Comparison of ENCODE assay signal across 14 cellular contexts in the genomic region with DNA sequence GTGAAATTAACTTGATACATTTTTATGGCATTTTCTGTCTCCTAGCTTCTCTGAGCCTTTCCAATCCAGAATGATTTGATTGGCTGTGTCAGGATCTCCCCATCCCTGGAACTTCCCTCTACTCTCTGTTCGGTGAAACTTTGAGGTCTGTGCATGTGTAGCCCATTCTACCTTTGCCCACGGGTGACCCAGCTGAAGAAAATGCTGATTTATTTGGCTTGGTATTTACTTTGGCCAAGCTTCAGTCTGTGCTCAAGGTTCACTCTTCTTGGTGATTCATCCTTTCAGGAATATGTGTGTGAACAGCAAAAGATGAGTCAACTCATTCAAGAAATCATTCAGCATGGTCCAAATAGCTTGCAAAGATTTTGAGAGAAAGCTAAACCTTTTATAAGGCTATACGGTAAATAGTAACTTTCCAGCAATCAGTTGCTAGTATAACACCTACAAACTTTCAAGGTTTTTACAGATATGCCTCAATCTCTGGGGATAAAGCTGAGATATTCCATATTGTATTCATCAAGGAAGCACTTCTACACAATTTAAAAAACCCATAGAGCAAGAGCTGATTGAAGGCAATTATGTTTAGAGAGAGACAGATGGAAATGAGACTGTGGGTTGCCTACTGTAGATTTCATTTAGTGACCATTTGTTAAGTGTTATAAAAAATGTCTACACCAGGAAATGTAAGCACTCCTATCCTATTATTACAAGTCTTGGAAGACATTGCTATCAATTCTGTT.
DNase-seq lines count a peak whose midpoint lies in the region; ATAC-seq and TF ChIP-seq lines count a peak whose summit lies in the region.
"Had no signal": no experiment of that assay in that cellular context is flagged by ENCODE, and none has a peak within 500 bp of the region (broad histone marks: within the 10 kb centered on the region; RNA-seq: fewer than 3 reads in every experiment).

No MANE protein-coding gene starts in this region.

- no peak for TF ChIP-seq EP300 in suprapubic skin (IDR thresholded peaks at IDR 0.05)

- H3K9me3 ChIP-seq in adipocyte (ENCODE audit: control insufficient read depth, low read length) (no peaks in the 10 kb centered on the region), suprapubic skin (no peaks in the 10 kb centered on the region)

- H3K27me3 Mint-ChIP-seq in Calu3 (ENCODE audit: unreplicated experiment) (no peaks in the 10 kb centered on the region), type B pancreatic cell (peaks cover 45% of the 10 kb centered on the region)
- H3K27me3 Mint-ChIP-seq: memory B cell had no signal

- no peak overlapping the region for H3K9ac ChIP-seq in adipocyte (ENCODE audit: low read length)

- WGBS in suprapubic skin: 62% methylated on average over 3 of the region's 3 CpGs

- intact Hi-C loops in Calu3 (cut with micrococcal nuclease; ENCODE audit: unreplicated experiment): no loop called here

- TF ChIP-seq CTCF in Calu3 (IDR thresholded peaks at IDR 0.05; ENCODE audit: unreplicated experiment): no peak
- TF ChIP-seq CTCF in suprapubic skin (IDR thresholded peaks at IDR 0.05): no peak
- no peak for TF ChIP-seq CTCF in type B pancreatic cell (conservative IDR thresholded peaks at IDR 0.05)

- H3K4me3 Mint-ChIP-seq in Calu3 (ENCODE audit: low read depth, unreplicated experiment): no peak overlapping the region
- H3K4me3 Mint-ChIP-seq in type B pancreatic cell: no peak overlapping the region
- H3K4me3 Mint-ChIP-seq: memory B cell; T-helper 1 cell treated with Interleukin-12 subunit alpha and Interleukin-12 subunit beta and Interleukin-4 antibody, amounts not matched to agents 30 μg/mL and 1 μg/mL, for 36 hours had no signal

- no peak overlapping the region for H3K27ac ChIP-seq in suprapubic skin
- H3K27ac ChIP-seq: C4-2B had no signal

- peaks cover 11% of the 10 kb centered on the region for H3K4me1 ChIP-seq in adipocyte (ENCODE audit: control insufficient read depth, insufficient read depth, low read length)
- no peaks in the 10 kb centered on the region for H3K4me1 ChIP-seq in suprapubic skin

- peaks cover 31% of the 10 kb centered on the region for H3K4me1 Mint-ChIP-seq in Calu3 (ENCODE audit: low read depth, unreplicated experiment)
- no peaks in the 10 kb centered on the region for H3K4me1 Mint-ChIP-seq in type B pancreatic cell (ENCODE audit: unreplicated experiment)
- H3K4me1 Mint-ChIP-seq: memory B cell had no signal

- no peak overlapping the region for H3K4me3 ChIP-seq in adipocyte (ENCODE audit: low read length)
- H3K4me3 ChIP-seq in suprapubic skin: no peak overlapping the region

- H3K36me3 Mint-ChIP-seq in Calu3 (ENCODE audit: insufficient read depth, unreplicated experiment) (no peaks in the 10 kb centered on the region), type B pancreatic cell (no peaks in the 10 kb centered on the region)
- H3K36me3 Mint-ChIP-seq: memory B cell had no signal

- CTCF ChIA-PET in Calu3 (lab: Charles Lee): interaction anchor here (0.7 kb wide), 1 partner anchor 16 kb away, joined by 3 read pairs; no protein-coding TSS in a partner anchor

- H3K9me3 Mint-ChIP-seq in Calu3 (ENCODE audit: low read depth, unreplicated experiment): peaks cover 3% of the 10 kb centered on the region
- H3K9me3 Mint-ChIP-seq in type B pancreatic cell: peaks cover 6% of the 10 kb centered on the region
- H3K9me3 Mint-ChIP-seq: memory B cell; T-helper 1 cell treated with Interleukin-12 subunit alpha and Interleukin-12 subunit beta and Interleukin-4 antibody, amounts not matched to agents 30 μg/mL and 1 μg/mL, for 36 hours had no signal

- no peaks in the 10 kb centered on the region for H3K36me3 ChIP-seq in adipocyte (ENCODE audit: control insufficient read depth, insufficient read depth, low read length, severe bottlenecking)
- H3K36me3 ChIP-seq in suprapubic skin: no peaks in the 10 kb centered on the region

- ATAC-seq in HG03196 (IDR thresholded peaks at IDR 0.05; ENCODE audit: unreplicated experiment) (peak; percentile 63), left lobe of liver (peak; percentile 96)

- no peak for TF ChIP-seq POLR2A in suprapubic skin (IDR thresholded peaks at IDR 0.05)

- no TSS peak for BruUV-seq in Calu3 (replicated peaks; lab: Mats Ljungman, UMichigan)

- H3K27ac Mint-ChIP-seq in Calu3 (ENCODE audit: unreplicated experiment): peak overlapping the region; percentile 52
- no peak overlapping the region for H3K27ac Mint-ChIP-seq in type B pancreatic cell
- H3K27ac Mint-ChIP-seq: memory B cell; T-helper 1 cell treated with Interleukin-12 subunit alpha and Interleukin-12 subunit beta and Interleukin-4 antibody, amounts not matched to agents 30 μg/mL and 1 μg/mL, for 36 hours had no signal

- DNase-seq in Calu3 (peak; percentile 35), adipocyte (ENCODE audit: low read depth) (peak; percentile 35), left lobe of liver (ENCODE audit: low spot score) (peak; percentile 55), NCI-H128 (lab: John Stamatoyannopoulos, UW; ENCODE audit: unreplicated experiment) (no peak), suprapubic skin (ENCODE audit: low spot score in 2 of 2) (no peak), type B pancreatic cell (ENCODE audit: extremely low spot score, unreplicated experiment) (no peak)
- no peak for DNase-seq in stimulated activated CD4-positive, alpha-beta T cell treated with anti-CD3 and anti-CD28 coated beads, Interleukin-15, amount 100 ng/mL, for 24 hours
- DNase-seq: activated gamma-delta T cell, NCI-H2227 treated with DMSO at 0.1 percent for 48 hours, substantia nigra had no signal

- H3K27me3 ChIP-seq in adipocyte (replicated peaks; ENCODE audit: control insufficient read depth, insufficient read depth, low read length): no peaks in the 10 kb centered on the region
- H3K27me3 ChIP-seq in suprapubic skin: no peaks in the 10 kb centered on the region

Comparison
In these comparisons a context has a peak if more than half of its experiments do, and no peak if none do; other contexts are left out.
1. DNase-seq: peak in Calu3 (single experiment), adipocyte (single experiment) and left lobe of liver (single experiment); none in NCI-H128 (single experiment), stimulated activated CD4-positive, alpha-beta T cell treated with anti-CD3 and anti-CD28 coated beads, Interleukin-15, amount 100 ng/mL, for 24 hours (single experiment), suprapubic skin (0 of 2) and type B pancreatic cell (single experiment).